ENCODE assay signal across 8 cellular contexts in genomic region chr5:1110260-1110929, GRCh38. TPM values are rescaled to one million over a fixed set of nuclear protein-coding genes. Genes with fewer than 3 reads are reported as not detected.
A peak's percentile ranks its signal among the peaks of the same experiment; 100 is the strongest.
DNase-seq lines count a peak whose midpoint lies in the region; ATAC-seq and TF ChIP-seq lines count a peak whose summit lies in the region.

No MANE protein-coding gene starts in this region.

- H3K36me3 ChIP-seq in left lung (no peaks in the 10 kb centered on the region), thyroid gland (no peaks in the 10 kb centered on the region)

- no peaks in the 10 kb centered on the region for H3K27me3 Mint-ChIP-seq in activated CD4-positive, alpha-beta T cell treated with anti-CD3 and anti-CD28 coated beads, Interleukin-2, amount 10 ng/mL, durations not matched to agents 7 days and 5 days

- DNase-seq in activated CD4-positive, alpha-beta T cell treated with anti-CD3 and anti-CD28 coated beads, Interleukin-2, amount 10 ng/mL, durations not matched to agents 7 days and 5 days, result peak; percentile 24
- no peak for DNase-seq in activated CD4-positive, alpha-beta T cell treated with anti-CD3 and anti-CD28 coated beads, Interleukin-2, amount 50 U/mL, for 1 hour
- DNase-seq in astrocyte of the cerebellum (ENCODE audit: low read depth), result no peak
- DNase-seq in left lung, result peak in 1 of 2 donors; percentile 55
- peak; percentile 67 to 73 for DNase-seq in thyroid gland
- DNase-seq in SKM-1 (lab: John Stamatoyannopoulos, UW; ENCODE audit: unreplicated experiment), result no peak
- DNase-seq in effector CD4-positive, alpha-beta T cell, result no peak

- TF ChIP-seq CTCF in astrocyte of the cerebellum (IDR thresholded peaks at IDR 0.05; ENCODE audit: low read depth, low read length, missing control alignments) (no peak), left lung (IDR thresholded peaks at IDR 0.05) (no peak), thyroid gland (IDR thresholded peaks at IDR 0.05) (no peak)

- peak overlapping the region; percentile 66 for H3K4me3 ChIP-seq in astrocyte of the cerebellum (ENCODE audit: low read depth, low read length)
- peak overlapping the region; percentile 70 to 85 for H3K4me3 ChIP-seq in left lung
- peak overlapping the region; percentile 68 to 96 (median 94) for H3K4me3 ChIP-seq in thyroid gland (replicated peaks in 1 of 3)

- peaks cover 39% of the 10 kb centered on the region for H3K36me3 Mint-ChIP-seq in activated CD4-positive, alpha-beta T cell treated with anti-CD3 and anti-CD28 coated beads, Interleukin-2, amount 10 ng/mL, durations not matched to agents 7 days and 5 days (ENCODE audit: low read depth)

- H3K9me3 ChIP-seq in left lung (no peaks in the 10 kb centered on the region), thyroid gland (no peaks in the 10 kb centered on the region)

- H3K4me1 Mint-ChIP-seq in activated CD4-positive, alpha-beta T cell treated with anti-CD3 and anti-CD28 coated beads, Interleukin-2, amount 10 ng/mL, durations not matched to agents 7 days and 5 days, result peaks cover 49% of the 10 kb centered on the region

- CTCF ChIA-PET in activated CD4-positive, alpha-beta T cell treated with anti-CD3 and anti-CD28 coated beads, Interleukin-2, amount 10 ng/mL, durations not matched to agents 7 days and 5 days (lab: Charles Lee), result no interaction called here

- H3K9me3 Mint-ChIP-seq in activated CD4-positive, alpha-beta T cell treated with anti-CD3 and anti-CD28 coated beads, Interleukin-2, amount 10 ng/mL, durations not matched to agents 7 days and 5 days, result no peaks in the 10 kb centered on the region

- peak overlapping the region; percentile 88 for H3K4me3 Mint-ChIP-seq in activated CD4-positive, alpha-beta T cell treated with anti-CD3 and anti-CD28 coated beads, Interleukin-2, amount 10 ng/mL, durations not matched to agents 7 days and 5 days

- H3K27me3 ChIP-seq in left lung (peaks cover 0 to 52% of the 10 kb centered on the region in 2 donors), thyroid gland (no peaks in the 10 kb centered on the region)

- 42 to 44% methylated on average over 17 to 23 of the region's 24 CpGs for WGBS in thyroid gland, 2 donors

- no peak for TF ChIP-seq POLR2A in thyroid gland (IDR thresholded peaks at IDR 0.05)

- peak; percentile 60 for ATAC-seq in left lung
- ATAC-seq in GM21723 (IDR thresholded peaks at IDR 0.05; ENCODE audit: unreplicated experiment), result no peak

- intact Hi-C loops in left lung (cut with DNase I) (no loop called here), thyroid gland (cut with DNase I) (no loop called here)

- in situ Hi-C loops in astrocyte of the cerebellum (cut with HindIII; ENCODE audit: low sequenced_read_pairs), result no loop called here

- H3K27ac ChIP-seq in left lung, result peak overlapping the region; percentile 76 to 83
- H3K27ac ChIP-seq in thyroid gland, result peak overlapping the region; percentile 73 to 95 (median 85)

- H3K27ac Mint-ChIP-seq in activated CD4-positive, alpha-beta T cell treated with anti-CD3 and anti-CD28 coated beads, Interleukin-2, amount 10 ng/mL, durations not matched to agents 7 days and 5 days, result peak overlapping the region; percentile 84

- peaks cover 8 to 61% of the 10 kb centered on the region in 2 donors for H3K4me1 ChIP-seq in left lung
- peaks cover 12 to 25% of the 10 kb centered on the region in 2 donors for H3K4me1 ChIP-seq in thyroid gland

- POLR2A ChIA-PET in activated CD4-positive, alpha-beta T cell treated with anti-CD3 and anti-CD28 coated beads, Interleukin-2, amount 10 ng/mL, durations not matched to agents 7 days and 5 days (lab: Charles Lee), result no interaction called here

RNA-seq across cellular contexts. Expression of gene SLC12A7, which starts 1.5 kb away (rescaled TPM):
- total RNA-seq in activated CD4-positive, alpha-beta T cell treated with anti-CD3 and anti-CD28 coated beads, Interleukin-2, amount 10 ng/mL, durations not matched to agents 7 days and 5 days, result 100 to 1,000 TPM; 102 to 120 TPM
- total RNA-seq in left lung (10 to 100 TPM; 39.4 to 45.0 TPM), thyroid gland (10 to 100 TPM; 26.1 to 41.6 (median 29.1) TPM)

Comparison
In these comparisons a context has a peak if more than half of its experiments do, and no peak if none do; other contexts are left out.
1. DNase-seq: peak in activated CD4-positive, alpha-beta T cell treated with anti-CD3 and anti-CD28 coated beads, Interleukin-2, amount 10 ng/mL, durations not matched to agents 7 days and 5 days (single experiment) and thyroid gland (2 of 2); none in activated CD4-positive, alpha-beta T cell treated with anti-CD3 and anti-CD28 coated beads, Interleukin-2, amount 50 U/mL, for 1 hour (single experiment), astrocyte of the cerebellum (single experiment), SKM-1 (single experiment) and effector CD4-positive, alpha-beta T cell (single experiment).
2. Peak in every context shown above with its lines, with median percentiles within 50 percentile points of each other: H3K4me3 ChIP-seq.